ENCODE assay signal across 8 cellular contexts in the genomic region with DNA sequence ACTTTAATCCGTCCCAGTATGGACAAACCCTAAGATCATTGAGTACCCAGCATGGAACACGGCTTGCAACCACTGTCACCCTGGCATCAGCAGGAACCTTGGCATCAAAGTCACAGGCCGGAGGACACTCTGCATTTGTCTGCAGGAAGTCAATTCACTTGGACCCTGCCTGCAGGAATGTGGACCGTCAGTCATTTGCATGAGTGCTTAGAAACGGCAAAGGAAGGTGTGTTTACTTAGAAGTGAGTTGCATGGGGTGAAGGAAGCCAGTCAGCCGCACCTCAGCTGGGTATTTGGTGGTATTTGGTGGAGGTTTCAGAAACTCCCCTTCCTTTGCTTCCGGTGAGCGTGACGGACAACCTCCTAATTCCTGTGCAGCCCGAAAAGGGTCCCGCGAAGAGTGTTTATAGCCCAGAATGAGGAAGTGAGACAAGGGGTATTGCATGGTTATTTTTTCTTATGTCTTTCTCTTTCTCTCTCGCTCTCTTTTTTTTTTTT. TPM values are rescaled to one million over a fixed set of nuclear protein-coding genes. Genes with fewer than 3 reads are reported as not detected.
DNase-seq lines count a peak whose midpoint lies in the region; ATAC-seq and TF ChIP-seq lines count a peak whose summit lies in the region.

No MANE protein-coding gene starts in this region.

- peaks cover 23 to 27% of the 10 kb centered on the region in 2 experiments for H3K4me1 ChIP-seq in neutrophil (ENCODE audit: control insufficient read depth in 1 of 2, insufficient read depth in 1 of 2, low read depth in 1 of 2, low read length in 1 of 2)

- H3K27me3 ChIP-seq in neutrophil, result no peaks in the 10 kb centered on the region

- peak overlapping the region; percentile 53 for H3K4me3 ChIP-seq in neutrophil (ENCODE audit: low read depth in 1 of 2, low read length in 1 of 2)

- H3K36me3 ChIP-seq in neutrophil, result no peaks in the 10 kb centered on the region

- TF ChIP-seq CTCF in GM13977 (IDR thresholded peaks at IDR 0.05; ENCODE audit: extremely low read depth, insufficient read depth, missing control alignments) (no peak), neutrophil (IDR thresholded peaks at IDR 0.05) (no peak)

- no peaks in the 10 kb centered on the region for H3K9me3 ChIP-seq in neutrophil

- peak overlapping the region; percentile 84 for H3K27ac ChIP-seq in neutrophil

- in situ Hi-C loops in GM13977 (cut with MboI; ENCODE audit: low pct_unique_long_range_greater_than_20kb, low sequenced_read_pairs, unreplicated experiment), result no loop called here

- DNase-seq in GM13977 (ENCODE audit: low spot score) (peak; percentile 83), Kasumi-1 (lab: John Stamatoyannopoulos, UW) (peak; percentile 52 to 68), activated T-cell treated with anti-CD3 and anti-CD28 coated beads for 24 hours (ENCODE audit: low read depth) (peak; percentile 47), NCI-H1105 (lab: John Stamatoyannopoulos, UW) (no peak), NK-92 (lab: John Stamatoyannopoulos, UW; ENCODE audit: unreplicated experiment) (no peak), cerebellum (ENCODE audit: low spot score) (no peak)

- ATAC-seq in GM21717 (IDR thresholded peaks at IDR 0.05; ENCODE audit: unreplicated experiment), result peak; percentile 85

RNA-seq across cellular contexts. Expression of a gene that starts 15.5 kb away (rescaled TPM):
- 0.09 TPM for total RNA-seq in cerebellum

Comparison
In these comparisons a context has a peak if more than half of its experiments do, and no peak if none do; other contexts are left out.
1. DNase-seq: peak in GM13977 (single experiment), Kasumi-1 (2 of 2) and activated T-cell treated with anti-CD3 and anti-CD28 coated beads for 24 hours (single experiment); none in NCI-H1105 (single experiment), NK-92 (single experiment) and cerebellum (single experiment).